Comparison of ENCODE assay signal across 28 cellular contexts in genomic region chr1:182122855-182123254, GRCh38.
"Had no signal": no experiment of that assay in that cellular context is flagged by ENCODE, and none has a peak within 500 bp of the region (broad histone marks: within the 10 kb centered on the region; RNA-seq: fewer than 3 reads in every experiment).

No MANE protein-coding gene starts in this region.

- H3K9me3 ChIP-seq: body of pancreas, colonic mucosa, heart right ventricle, left lung, lower lobe of right lung, mucosa of descending colon, neutrophil, ovary, thoracic aorta had no signal

- H3K36me3 Mint-ChIP-seq: activated CD8-positive, alpha-beta memory T cell treated with anti-CD3 and anti-CD28 coated beads, Interleukin-2, amount 10 ng/mL, durations not matched to agents 7 days and 5 days; activated naive CD4-positive, alpha-beta T cell treated with anti-CD3 and anti-CD28 coated beads, Interleukin-2, amount 50 U/mL, for 24 hours; T-cell had no signal

- H3K4me1 ChIP-seq: colonic mucosa, heart right ventricle, left lung had no signal

- DNase-seq: activated B cell treated with CpG ODN at 0.5 μM for 24 hours; activated CD4-positive, alpha-beta T cell treated with anti-CD3 and anti-CD28 coated beads, Interleukin-2, amount 50 U/mL, for 1 hour; activated CD8-positive, alpha-beta memory T cell treated with anti-CD3 and anti-CD28 coated beads, Interleukin-2, amount 10 ng/mL, durations not matched to agents 7 days and 5 days; activated CD8-positive, alpha-beta T cell treated with anti-CD3 and anti-CD28 coated beads, Interleukin-2, amount 10 ng/mL, durations not matched to agents 7 days and 5 days; activated naive CD8-positive, alpha-beta T cell treated with anti-CD3 and anti-CD28 coated beads, Interleukin-2, amount 50 U/mL, for 24 hours; activated T-cell treated with anti-CD3 and anti-CD28 coated beads, Interleukin-2, amount 50 U/mL, for 48 hours; body of pancreas; cerebellar nuclear complex; colonic mucosa; foreskin keratinocyte; heart right ventricle; left lung; lower lobe of right lung; mesendoderm; mucosa of descending colon; nephron progenitor cell; ovary; retina; stimulated activated CD4-positive, alpha-beta T cell treated with anti-CD3 and anti-CD28 coated beads, Interleukin-12 subunit alpha, Interleukin-12 subunit beta, amount 100 ng/mL, for 4 hours; stimulated activated CD4-positive, alpha-beta T cell treated with anti-CD3 and anti-CD28 coated beads, Interleukin-4, amount 100 ng/mL, for 1 hour; stimulated activated naive CD8-positive, alpha-beta T cell treated with anti-CD3 and anti-CD28 coated beads, Interleukin-15, Interleukin-2, amounts not matched to agents 100 U/mL and 50 U/mL, for 24 hours; T-cell had no signal

- H3K27me3 Mint-ChIP-seq: activated naive CD4-positive, alpha-beta T cell treated with anti-CD3 and anti-CD28 coated beads, Interleukin-2, amount 50 U/mL, for 24 hours; activated naive CD8-positive, alpha-beta T cell treated with anti-CD3 and anti-CD28 coated beads, Interleukin-2, amount 50 U/mL, for 24 hours; T-cell had no signal

- H3K27me3 ChIP-seq: body of pancreas, colonic mucosa, foreskin keratinocyte, heart right ventricle, left lung, neutrophil, ovary had no signal

- H3K4me3 ChIP-seq: body of pancreas, colonic mucosa, heart right ventricle, left lung, lower lobe of right lung, mucosa of descending colon, ovary, skin epidermis, thoracic aorta had no signal

- ATAC-seq: activated CD8-positive, alpha-beta memory T cell treated with anti-CD3 and anti-CD28 coated beads, Interleukin-2, amount 10 ng/mL, durations not matched to agents 7 days and 5 days; activated CD8-positive, alpha-beta T cell treated with anti-CD3 and anti-CD28 coated beads, Interleukin-2, amount 10 ng/mL, durations not matched to agents 7 days and 5 days; activated naive CD8-positive, alpha-beta T cell treated with anti-CD3 and anti-CD28 coated beads, Interleukin-2, amount 50 U/mL, for 24 hours; body of pancreas; foreskin keratinocyte; heart right ventricle; left lung; lower lobe of right lung; stimulated activated naive CD8-positive, alpha-beta T cell treated with anti-CD3 and anti-CD28 coated beads, Interleukin-15, Interleukin-2, amounts not matched to agents 100 U/mL and 50 U/mL, for 24 hours; T-cell had no signal

- H3K9me3 Mint-ChIP-seq: activated B cell treated with CpG ODN at 0.5 μM for 24 hours; activated naive CD4-positive, alpha-beta T cell treated with anti-CD3 and anti-CD28 coated beads, Interleukin-2, amount 50 U/mL, for 24 hours; activated naive CD8-positive, alpha-beta T cell treated with anti-CD3 and anti-CD28 coated beads, Interleukin-2, amount 50 U/mL, for 24 hours; activated T-helper 2 cell treated with anti-CD3 and anti-CD28 coated beads, Interferon-gamma antibody, Interleukin-2, Interleukin-4, amounts not matched to agents 10 μg/mL and 5 μg/mL and 100 μg/mL, durations not matched to agents 14 hours and 24 hours and 36 hours; nephron progenitor cell; T-cell; T-helper 2 cell treated with Interferon-gamma antibody and Interleukin-4, amounts not matched to agents 5 μg/mL and 100 μg/mL, for 36 hours had no signal

- H3K4me3 Mint-ChIP-seq: activated B cell treated with CpG ODN at 0.5 μM for 24 hours; activated CD8-positive, alpha-beta memory T cell treated with anti-CD3 and anti-CD28 coated beads, Interleukin-2, amount 10 ng/mL, durations not matched to agents 7 days and 5 days; activated CD8-positive, alpha-beta T cell treated with anti-CD3 and anti-CD28 coated beads, Interleukin-2, amount 10 ng/mL, durations not matched to agents 7 days and 5 days; activated naive CD4-positive, alpha-beta T cell treated with anti-CD3 and anti-CD28 coated beads, Interleukin-2, amount 50 U/mL, for 24 hours; activated naive CD8-positive, alpha-beta T cell treated with anti-CD3 and anti-CD28 coated beads, Interleukin-2, amount 50 U/mL, for 24 hours; nephron progenitor cell; T-cell; T-helper 2 cell treated with Interferon-gamma antibody and Interleukin-4, amounts not matched to agents 5 μg/mL and 100 μg/mL, for 36 hours had no signal

- H3K27ac ChIP-seq: colonic mucosa, foreskin keratinocyte, heart right ventricle, left lung, lower lobe of right lung, neutrophil, thoracic aorta had no signal

- H3K36me3 ChIP-seq: colonic mucosa, heart right ventricle, left lung, lower lobe of right lung, neutrophil, ovary, thoracic aorta had no signal

- H3K27ac Mint-ChIP-seq: activated B cell treated with CpG ODN at 0.5 μM for 24 hours; activated CD8-positive, alpha-beta memory T cell treated with anti-CD3 and anti-CD28 coated beads, Interleukin-2, amount 10 ng/mL, durations not matched to agents 7 days and 5 days; activated CD8-positive, alpha-beta T cell treated with anti-CD3 and anti-CD28 coated beads, Interleukin-2, amount 10 ng/mL, durations not matched to agents 7 days and 5 days; activated naive CD4-positive, alpha-beta T cell treated with anti-CD3 and anti-CD28 coated beads, Interleukin-2, amount 50 U/mL, for 24 hours; activated naive CD8-positive, alpha-beta T cell treated with anti-CD3 and anti-CD28 coated beads, Interleukin-2, amount 50 U/mL, for 24 hours; activated T-helper 2 cell treated with anti-CD3 and anti-CD28 coated beads, Interferon-gamma antibody, Interleukin-2, Interleukin-4, amounts not matched to agents 10 μg/mL and 5 μg/mL and 100 μg/mL, durations not matched to agents 14 hours and 24 hours and 36 hours; nephron progenitor cell; T-cell; T-helper 2 cell treated with Interferon-gamma antibody and Interleukin-4, amounts not matched to agents 5 μg/mL and 100 μg/mL, for 36 hours had no signal

- H3K4me1 Mint-ChIP-seq: activated B cell treated with CpG ODN at 0.5 μM for 24 hours; activated CD8-positive, alpha-beta memory T cell treated with anti-CD3 and anti-CD28 coated beads, Interleukin-2, amount 10 ng/mL, durations not matched to agents 7 days and 5 days; activated naive CD4-positive, alpha-beta T cell treated with anti-CD3 and anti-CD28 coated beads, Interleukin-2, amount 50 U/mL, for 24 hours; activated naive CD8-positive, alpha-beta T cell treated with anti-CD3 and anti-CD28 coated beads, Interleukin-2, amount 50 U/mL, for 24 hours; T-cell had no signal
